In the genomic region with DNA sequence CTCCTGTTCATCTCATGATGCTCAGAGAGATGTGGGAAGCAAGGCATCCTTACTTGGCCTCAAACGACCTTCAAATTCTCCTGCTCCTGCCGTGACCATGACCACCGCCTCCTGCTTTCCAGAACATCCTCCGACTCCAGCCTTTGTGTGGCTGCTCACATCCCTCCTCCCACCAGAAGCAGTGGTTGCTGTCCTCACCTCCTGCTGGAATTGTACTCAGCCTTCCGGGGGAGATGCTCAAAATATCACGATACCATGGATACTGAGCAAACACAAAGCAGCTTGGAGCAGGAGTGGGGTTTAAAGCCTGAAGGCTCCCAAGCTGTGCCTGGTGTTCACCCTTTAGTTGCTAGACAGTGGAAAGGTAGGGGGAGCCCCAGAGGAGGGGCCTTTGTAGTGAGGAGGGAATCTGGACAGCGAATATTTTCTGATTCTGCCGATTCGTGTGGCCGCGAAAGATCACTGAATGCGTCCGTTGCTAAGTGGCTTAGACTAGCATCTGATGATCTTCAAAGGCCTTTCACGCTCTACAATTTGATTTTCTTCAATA, we compare ENCODE assay signal across 27 cellular contexts. TPM values are rescaled to one million over a fixed set of nuclear protein-coding genes. Genes with fewer than 3 reads are reported as not detected.
DNase-seq lines count a peak whose midpoint lies in the region; ATAC-seq, FAIRE-seq and TF ChIP-seq lines count a peak whose summit lies in the region.
"Had no signal": no experiment of that assay in that cellular context is flagged by ENCODE, and none has a peak within 500 bp of the region (broad histone marks: within the 10 kb centered on the region; RNA-seq: fewer than 3 reads in every experiment).

No MANE protein-coding gene starts in this region.

- intact Hi-C loops in kidney (cut with DNase I) = no loop called here

- POLR2A ChIA-PET in SK-N-SH (lab: Yijun Ruan, JAX) = no interaction called here
- POLR2A ChIA-PET in GM10248 (lab: Yijun Ruan, JAX) = no interaction called here

- no peaks in the 10 kb centered on the region for H3F3A ChIP-seq in SK-N-SH (replicated peaks; ENCODE audit: insufficient read depth)

- peaks cover 96% of the 10 kb centered on the region for H3K27me3 ChIP-seq in SK-N-SH (ENCODE audit: insufficient read depth)
- H3K27me3 ChIP-seq: SJCRH30 had no signal

- CTCF ChIA-PET in SK-N-SH (lab: Yijun Ruan, JAX) (no interaction called here), GM10248 (lab: Yijun Ruan, JAX) (interaction anchor here (1.3 to 1.6 kb wide), 3 partner anchors 11 to 27 kb away, joined by 3 to 4 read pairs (median 3); no protein-coding TSS in a partner anchor)

- H3K79me2 ChIP-seq in SK-N-SH (ENCODE audit: insufficient read depth) = no peaks in the 10 kb centered on the region

- no peak for TF ChIP-seq CTCF in SK-N-SH (IDR thresholded peaks at IDR 0.05)
- no peak for TF ChIP-seq CTCF in GM10248 (IDR thresholded peaks at IDR 0.05; ENCODE audit: control extremely low read depth, extremely low read depth, low read depth, missing control alignments)
- TF ChIP-seq CTCF in kidney (IDR thresholded peaks at IDR 0.05; ENCODE audit: borderline replicate concordance, extremely low read depth, insufficient read depth) = no peak

- H3K9me3 ChIP-seq in SK-N-SH (no peaks in the 10 kb centered on the region), kidney (ENCODE audit: control insufficient read depth in 1 of 2, low read length in 2 of 2) (no peaks in the 10 kb centered on the region)
- H3K9me3 ChIP-seq: BE2C, SJCRH30 had no signal

- ATAC-seq in SK-N-SH treated with all-trans-retinoic acid at 6 μM for 48 hours (peak; percentile 24; the same call in 2 of the 3 replicates), GM19328 (IDR thresholded peaks at IDR 0.05; ENCODE audit: unreplicated experiment) (no peak)
- ATAC-seq: K562, PC-3 had no signal

- TF ChIP-seq EP300 in SK-N-SH (IDR thresholded peaks at IDR 0.05; ENCODE audit: borderline replicate concordance in 1 of 2, low read depth in 1 of 2, low read length in 1 of 2) = no peak

- H3K27ac ChIP-seq in SK-N-SH (ENCODE audit: low read depth in 2 of 2, low read length in 1 of 2) (no peak overlapping the region), kidney (ENCODE audit: low read depth in 2 of 2, low read length in 2 of 2) (no peak overlapping the region)
- H3K27ac ChIP-seq: 22Rv1, SJCRH30 had no signal

- no peaks in the 10 kb centered on the region for H3K36me3 ChIP-seq in SK-N-SH (replicated peaks in 1 of 2; ENCODE audit: control insufficient read depth in 1 of 2, insufficient read depth in 2 of 2, low read length in 1 of 2)
- H3K36me3 ChIP-seq in kidney (ENCODE audit: control insufficient read depth in 1 of 2, insufficient read depth in 2 of 2, low read length in 2 of 2) = no peaks in the 10 kb centered on the region
- H3K36me3 ChIP-seq: BE2C, HAP-1, SJCRH30 had no signal

- H2AFZ ChIP-seq in SK-N-SH (ENCODE audit: low read depth) = no peak overlapping the region

- no peak overlapping the region for H3K4me2 ChIP-seq in SK-N-SH

- TF ChIP-seq RAD21 in SK-N-SH (IDR thresholded peaks at IDR 0.05; ENCODE audit: low read length) = no peak

- H3K4me3 ChIP-seq in SK-N-SH (ENCODE audit: low read depth in 2 of 2, low read length in 1 of 2) (no peak overlapping the region), kidney (ENCODE audit: low read length in 2 of 2) (no peak overlapping the region)
- H3K4me3 ChIP-seq: HAP-1, K562, SJCRH30 had no signal

- H3K9ac ChIP-seq in SK-N-SH (no peak overlapping the region), kidney (ENCODE audit: low read length in 2 of 2) (no peak overlapping the region)

- no peak for TF ChIP-seq POLR2A in GM12892 (IDR thresholded peaks at IDR 0.05; ENCODE audit: low read depth, low read length)

- H4K20me1 ChIP-seq in SK-N-SH (ENCODE audit: insufficient read depth) = no peaks in the 10 kb centered on the region

- H3K4me1 ChIP-seq in SK-N-SH (ENCODE audit: control insufficient read depth in 1 of 2, insufficient read depth in 2 of 2, low read depth in 1 of 2, low read length in 1 of 2) (no peaks in the 10 kb centered on the region; a peak in 1 of 4 replicates), kidney (ENCODE audit: control insufficient read depth in 1 of 2, insufficient read depth in 1 of 2, low read depth in 1 of 2, low read length in 2 of 2) (no peaks in the 10 kb centered on the region)
- H3K4me1 ChIP-seq: BE2C, HAP-1, SJCRH30 had no signal

- FAIRE-seq in kidney (lab: Jason Lieb, UNC) (no peak), GM12892 (lab: Jason Lieb, UNC) (no peak)
- FAIRE-seq: GM18507, HTR-8/SVneo, K562 had no signal

- WGBS in SK-N-SH (ENCODE audit: low lambda C conversion rate) = 16% methylated on average over 14 of the region's 14 CpGs

- H3K9me2 ChIP-seq in SK-N-SH = no peaks in the 10 kb centered on the region

- DNase-seq in SK-N-SH (no peak), GM10248 (ENCODE audit: extremely low spot score) (peak; percentile 16), kidney (peak; percentile 34), retina (peak; percentile 14), GM12892 (ENCODE audit: insufficient read length) (no peak)
- DNase-seq: BE2C, Calu3, DMS79 treated with DMSO at 0.1 percent for 48 hours, GF-D8, GOT3, HFFc6, Kasumi-1, NCI-H1092 treated with DMSO at 0.1 percent for 48 hours, NCI-H1436, NCI-H187 treated with DMSO at 0.1 percent for 48 hours, NCI-H446, NCI-H524 treated with DMSO at 0.1 percent for 48 hours, NCI-H774, PC-3, SJCRH30 had no signal

TF ChIP-seq in SK-N-SH treated with all-trans-retinoic acid at 6 μM for 48 hours, 23 proteins besides CTCF, POLR2A, EP300 and RAD21 (continues in another document):
- TF ChIP-seq PATZ1 (CRISPR knock-in tag; IDR thresholded peaks at IDR 0.05; ENCODE audit: borderline replicate concordance) = no peak
- TF ChIP-seq ARNTL (CRISPR knock-in tag; IDR thresholded peaks at IDR 0.05; ENCODE audit: borderline replicate concordance, low read depth) = no peak
- no peak for TF ChIP-seq ZNF70 (CRISPR knock-in tag; IDR thresholded peaks at IDR 0.05)
- TF ChIP-seq CSDC2 (CRISPR knock-in tag; IDR thresholded peaks at IDR 0.05) = no peak
- TF ChIP-seq SNAI2 (CRISPR knock-in tag; IDR thresholded peaks at IDR 0.05) = no peak

TF ChIP-seq in SK-N-SH, 30 proteins besides CTCF, POLR2A, EP300 and RAD21:
- no peak for TF ChIP-seq GABPA (IDR thresholded peaks at IDR 0.05; ENCODE audit: low read depth)
- no peak for TF ChIP-seq NRF1 (IDR thresholded peaks at IDR 0.05; ENCODE audit: low read depth, low read length)
- TF ChIP-seq CHD2 (IDR thresholded peaks at IDR 0.05; ENCODE audit: low read length, partially characterized antibody) = no peak
- TF ChIP-seq GATA2 (CRISPR knock-in tag; IDR thresholded peaks at IDR 0.05) = no peak
- no peak for TF ChIP-seq ELF1 (IDR thresholded peaks at IDR 0.05)
- no peak for TF ChIP-seq SIN3A (IDR thresholded peaks at IDR 0.05; ENCODE audit: borderline replicate concordance, low read depth, low read length)
- no peak for TF ChIP-seq PBX3 (IDR thresholded peaks at IDR 0.05)
- TF ChIP-seq FOXM1 (IDR thresholded peaks at IDR 0.05; ENCODE audit: low read depth) = no peak

RNA-seq across cellular contexts. Expression of gene DUSP22, which starts 9.3 kb away (rescaled TPM):
- 5.6 and 6.8 TPM in 2 replicates for polyA plus RNA-seq in SK-N-SH (2012; rRNA removed)
- polyA plus RNA-seq in SK-N-SH (2012; cell fraction: cytosol; rRNA removed) = 6.5 and 6.7 TPM in 2 replicates
- polyA plus RNA-seq in SK-N-SH (2012; cell fraction: nucleus; rRNA removed) = 30.6 and 31.7 TPM in 2 replicates
- 60.7 TPM for total RNA-seq in kidney
- 24.0 TPM for polyA plus RNA-seq in kidney (ENCODE audit: insufficient read depth, low read depth, low replicate concordance)
- polyA plus RNA-seq in GM12892 (2012; ENCODE audit: missing spikeins) = 89.0 TPM

Comparison
In these comparisons a context has a peak if more than half of its experiments do, and no peak if none do; other contexts are left out.
1. DNase-seq: peak in GM10248 (single experiment), kidney (single experiment) and retina (single experiment); none in SK-N-SH (single experiment) and GM12892 (single experiment).